Comparison of ENCODE assay signal across 31 cellular contexts in genomic region chr1:220958234-220958633, GRCh38.
"Had no signal": no experiment of that assay in that cellular context is flagged by ENCODE, and none has a peak within 500 bp of the region (broad histone marks: within the 10 kb centered on the region; RNA-seq: fewer than 3 reads in every experiment).

No MANE protein-coding gene starts in this region.

- H3K27me3 ChIP-seq: MG63 had no signal

- H3K27ac ChIP-seq: KMS-11, SK-N-MC had no signal

- H3K27ac Mint-ChIP-seq: activated B cell treated with CpG ODN at 0.5 μM for 24 hours; activated CD4-positive, alpha-beta memory T cell treated with anti-CD3 and anti-CD28 coated beads, Interleukin-2, amount 10 ng/mL, durations not matched to agents 7 days and 5 days; activated naive CD4-positive, alpha-beta T cell treated with anti-CD3 and anti-CD28 coated beads for 36 hours; activated naive CD8-positive, alpha-beta T cell; activated T-helper 17 cell treated with anti-CD3 and anti-CD28 coated beads, Interleukin-2, amount 50 U/mL, for 72 hours; T-cell had no signal

- H3K9me3 Mint-ChIP-seq: activated B cell treated with CpG ODN at 0.5 μM for 24 hours; activated CD4-positive, alpha-beta memory T cell treated with anti-CD3 and anti-CD28 coated beads, Interleukin-2, amount 10 ng/mL, durations not matched to agents 7 days and 5 days; activated naive CD4-positive, alpha-beta T cell treated with anti-CD3 and anti-CD28 coated beads for 36 hours; T-cell had no signal

- H3K4me2 ChIP-seq: KMS-11 had no signal

- H3K4me3 Mint-ChIP-seq: activated B cell treated with CpG ODN at 0.5 μM for 24 hours; activated CD4-positive, alpha-beta memory T cell treated with anti-CD3 and anti-CD28 coated beads, Interleukin-2, amount 10 ng/mL, durations not matched to agents 7 days and 5 days; activated naive CD4-positive, alpha-beta T cell treated with anti-CD3 and anti-CD28 coated beads for 36 hours; activated naive CD8-positive, alpha-beta T cell; activated T-helper 17 cell treated with anti-CD3 and anti-CD28 coated beads, Interleukin-2, amount 50 U/mL, for 72 hours; T-cell had no signal

- ATAC-seq: activated T-helper 17 cell treated with anti-CD3 and anti-CD28 coated beads, Interleukin-2, amount 50 U/mL, for 72 hours; Panc1; Right ventricle myocardium inferior; T-cell had no signal

- H3K36me3 Mint-ChIP-seq: activated naive CD8-positive, alpha-beta T cell; T-cell had no signal

- H3K36me3 ChIP-seq: MG63 had no signal

- FAIRE-seq: TTC549 had no signal

- H3K4me1 Mint-ChIP-seq: activated B cell treated with CpG ODN at 0.5 μM for 24 hours; activated CD4-positive, alpha-beta memory T cell treated with anti-CD3 and anti-CD28 coated beads, Interleukin-2, amount 10 ng/mL, durations not matched to agents 7 days and 5 days; activated T-helper 17 cell treated with anti-CD3 and anti-CD28 coated beads, Interleukin-2, amount 50 U/mL, for 72 hours; T-cell had no signal

- H3K27me3 Mint-ChIP-seq: activated B cell treated with CpG ODN at 0.5 μM for 24 hours; activated CD4-positive, alpha-beta memory T cell treated with anti-CD3 and anti-CD28 coated beads, Interleukin-2, amount 10 ng/mL, durations not matched to agents 7 days and 5 days had no signal

- H3K9me3 ChIP-seq: MG63 had no signal

- H3K4me3 ChIP-seq: MG63, SK-N-MC had no signal

- DNase-seq: activated B cell treated with CpG ODN at 0.5 μM for 24 hours; activated CD4-positive, alpha-beta memory T cell treated with anti-CD3 and anti-CD28 coated beads, Interleukin-2, amount 10 ng/mL, durations not matched to agents 7 days and 5 days; activated CD4-positive, alpha-beta T cell treated with anti-CD3 and anti-CD28 coated beads for 1 hour; activated CD4-positive, alpha-beta T cell treated with anti-CD3 and anti-CD28 coated beads, Interleukin-2, amount 50 U/mL, for 1 hour; activated gamma-delta T cell; activated naive CD4-positive, alpha-beta T cell treated with anti-CD3 and anti-CD28 coated beads for 36 hours; activated T-cell treated with anti-CD3 and anti-CD28 coated beads for 4 hours; activated T-cell treated with anti-CD3 and anti-CD28 coated beads, Interleukin-2, amount 50 U/mL, for 48 hours; MG63; MV-4-11; NCI-H1092 treated with DMSO at 0.1 percent for 48 hours; NCI-H1417 treated with DMSO at 0.1 percent for 48 hours; NCI-H1694; NCI-H2029; NCI-H2107; NCI-H2171 treated with DMSO at 0.1 percent for 48 hours; NCI-H226; NCI-H510A; NCI-H526 treated with DMSO at 0.1 percent for 48 hours; NCI-H82; RPMI8226; T-cell; T-helper 2 cell; T1000 had no signal

- H3K9ac ChIP-seq: KMS-11 had no signal
